Comparison of ENCODE assay signal across 1 cellular context in the genomic region with DNA sequence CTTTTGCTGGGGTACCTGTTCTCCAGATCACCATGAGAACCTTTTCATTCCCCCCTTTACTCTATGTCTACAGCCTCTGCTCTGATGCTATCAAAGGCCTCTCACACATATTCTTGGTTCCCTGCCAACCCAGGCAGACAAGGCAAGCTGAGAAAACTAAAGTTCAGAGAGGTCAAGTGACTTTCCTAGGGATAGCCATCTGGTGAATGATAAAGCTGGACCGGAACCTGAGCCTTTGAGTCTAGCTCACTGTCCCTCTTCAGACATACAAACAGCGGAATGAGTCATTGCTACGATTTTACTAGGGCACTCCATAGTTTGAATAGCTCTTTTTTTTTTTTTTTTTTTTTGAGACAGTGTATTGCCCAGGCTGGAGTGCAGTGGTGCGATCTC.
TF ChIP-seq lines count a peak whose summit lies in the region.

No MANE protein-coding gene starts in this region.

TF ChIP-seq in SK-N-SH, 30 proteins besides CTCF, POLR2A, EP300 and RAD21 (continued from another document):
- TF ChIP-seq PBX3 (IDR thresholded peaks at IDR 0.05): peak; percentile 30; the same call in 1 of the 2 replicates
- TF ChIP-seq RXRA (IDR thresholded peaks at IDR 0.05; ENCODE audit: borderline replicate concordance, low read depth): peak; percentile 75; the same call in 1 of the 2 replicates
- TF ChIP-seq NFIC (IDR thresholded peaks at IDR 0.05; ENCODE audit: borderline replicate concordance): peak; percentile 74
- 0 out of 2 replicates have a peak, but pooled peaks have one; percentile 8 for TF ChIP-seq FOXJ3 (CRISPR knock-in tag; IDR thresholded peaks at IDR 0.05)
- no peak for TF ChIP-seq SMC3 (IDR thresholded peaks at IDR 0.05; ENCODE audit: low read depth, low read length)
- TF ChIP-seq TCF12 (IDR thresholded peaks at IDR 0.05): peak; percentile 82
- no peak for TF ChIP-seq FOXM1 (IDR thresholded peaks at IDR 0.05; ENCODE audit: low read depth)
- TF ChIP-seq RFX5 (IDR thresholded peaks at IDR 0.05; ENCODE audit: low read length): no peak
- TF ChIP-seq RCOR1 (IDR thresholded peaks at IDR 0.05; ENCODE audit: low read length): peak; percentile 63; the same call in 1 of the 2 replicates
- TF ChIP-seq MXI1 (IDR thresholded peaks at IDR 0.05; ENCODE audit: low read depth, low read length): no peak
- TF ChIP-seq CHD2 (IDR thresholded peaks at IDR 0.05; ENCODE audit: low read length, partially characterized antibody): no peak
TF ChIP-seq in SK-N-SH: peak in this region for 10.
